ENCODE assay signal across 1 cellular context in genomic region chr10:53597835-53598251, GRCh38.
TF ChIP-seq lines count a peak whose summit lies in the region.

No MANE protein-coding gene starts in this region.

TF ChIP-seq in H1, 55 proteins besides CTCF, POLR2A, EP300 and RAD21 (continued from another document):
- TF ChIP-seq TAF1 (IDR thresholded peaks at IDR 0.05; ENCODE audit: low read depth, low read length) (no peak), CHD7 (IDR thresholded peaks at IDR 0.05; ENCODE audit: insufficient replicate concordance, low read length) (peak; percentile 51), JUND (IDR thresholded peaks at IDR 0.05; ENCODE audit: low read length) (no peak), SP4 (IDR thresholded peaks at IDR 0.05; ENCODE audit: low read length) (no peak), TEAD4 (IDR thresholded peaks at IDR 0.05; ENCODE audit: low read depth, low read length) (peak; percentile 35), NANOG (IDR thresholded peaks at IDR 0.05; ENCODE audit: insufficient read depth, low read depth, low read length, poor library complexity, severe bottlenecking) (peak; percentile 7), MAX (IDR thresholded peaks at IDR 0.05) (0 out of 2 replicates have a peak, but pooled peaks have one; percentile 16), ASH2L (IDR thresholded peaks at IDR 0.05; ENCODE audit: low read length) (no peak), HDAC2 (IDR thresholded peaks at IDR 0.05; ENCODE audit: borderline replicate concordance in 1 of 2, low read depth in 2 of 2, low read length in 2 of 2) (peak; percentile 77 to 90; a peak in 3 of 4 replicates)
